ENCODE assay signal across 8 cellular contexts in the genomic region with DNA sequence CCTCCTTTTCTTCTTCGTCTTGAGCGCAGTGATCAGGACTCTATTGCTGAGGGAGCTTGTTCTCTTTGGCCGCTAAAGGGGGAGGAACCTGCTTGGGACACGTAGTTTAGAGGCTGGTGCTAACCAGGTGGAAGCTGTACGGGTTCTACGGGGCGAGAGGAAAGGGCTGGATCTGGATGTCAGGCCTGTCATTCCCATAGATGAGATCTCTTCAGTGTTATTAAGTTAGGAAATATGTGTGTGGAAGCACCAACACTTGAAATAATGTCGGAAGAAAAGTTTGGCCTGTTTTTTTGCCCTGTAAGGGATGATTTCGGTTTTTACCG. TPM values are rescaled to one million over a fixed set of nuclear protein-coding genes. Genes with fewer than 3 reads are reported as not detected.
DNase-seq lines count a peak whose midpoint lies in the region; ATAC-seq and TF ChIP-seq lines count a peak whose summit lies in the region.

No MANE protein-coding gene starts in this region.

- peak; percentile 44 for ATAC-seq in GM21381 (IDR thresholded peaks at IDR 0.05; ENCODE audit: unreplicated experiment)
- peak; percentile 32 for ATAC-seq in HG03571 (IDR thresholded peaks at IDR 0.05; ENCODE audit: unreplicated experiment)

- peak overlapping the region; percentile 100 for H3K4me3 Mint-ChIP-seq in T-helper 2 cell treated with Interferon-gamma antibody and Interleukin-4, amounts not matched to agents 5 μg/mL and 100 μg/mL, for 36 hours
- H3K4me3 Mint-ChIP-seq in type B pancreatic cell, result peak overlapping the region; percentile 99

- H3K4me3 ChIP-seq in endocrine pancreas (ENCODE audit: control insufficient read depth, insufficient read depth, low read length), result peak overlapping the region; percentile 87
- H3K4me3 ChIP-seq in mononuclear cell (ENCODE audit: low read length), result peak overlapping the region; percentile 94

- H3K27ac Mint-ChIP-seq in T-helper 2 cell treated with Interferon-gamma antibody and Interleukin-4, amounts not matched to agents 5 μg/mL and 100 μg/mL, for 36 hours, result peak overlapping the region; percentile 98
- H3K27ac Mint-ChIP-seq in type B pancreatic cell, result peak overlapping the region; percentile 100

- no peaks in the 10 kb centered on the region for H3K9me3 Mint-ChIP-seq in T-helper 2 cell treated with Interferon-gamma antibody and Interleukin-4, amounts not matched to agents 5 μg/mL and 100 μg/mL, for 36 hours
- H3K9me3 Mint-ChIP-seq in type B pancreatic cell, result no peaks in the 10 kb centered on the region

- no peaks in the 10 kb centered on the region for H3K27me3 Mint-ChIP-seq in T-helper 2 cell treated with Interferon-gamma antibody and Interleukin-4, amounts not matched to agents 5 μg/mL and 100 μg/mL, for 36 hours (ENCODE audit: low read depth)
- no peaks in the 10 kb centered on the region for H3K27me3 Mint-ChIP-seq in type B pancreatic cell

- DNase-seq in NCI-H1694 treated with DMSO at 0.1 percent for 48 hours (lab: John Stamatoyannopoulos, UW) (peak; percentile 11), NCI-H1694 (lab: John Stamatoyannopoulos, UW) (no peak), type B pancreatic cell (ENCODE audit: extremely low spot score, unreplicated experiment) (no peak)
- peak; percentile 36 for DNase-seq in T-helper 2 cell treated with Interferon-gamma antibody and Interleukin-4, amounts not matched to agents 5 μg/mL and 100 μg/mL, for 36 hours (ENCODE audit: low spot score)

- no peaks in the 10 kb centered on the region for H3K36me3 ChIP-seq in endocrine pancreas (ENCODE audit: control insufficient read depth, insufficient read depth, low read length)

- H3K9me3 ChIP-seq in endocrine pancreas (ENCODE audit: control insufficient read depth, low read length) (no peaks in the 10 kb centered on the region), mononuclear cell (ENCODE audit: low read depth, low read length) (no peaks in the 10 kb centered on the region)

- TF ChIP-seq CTCF in type B pancreatic cell (conservative IDR thresholded peaks at IDR 0.05), result no peak

- H3K4me1 Mint-ChIP-seq in T-helper 2 cell treated with Interferon-gamma antibody and Interleukin-4, amounts not matched to agents 5 μg/mL and 100 μg/mL, for 36 hours (ENCODE audit: low read depth), result peaks cover 45% of the 10 kb centered on the region
- H3K4me1 Mint-ChIP-seq in type B pancreatic cell (ENCODE audit: unreplicated experiment), result peaks cover 32% of the 10 kb centered on the region

- peaks cover 22% of the 10 kb centered on the region for H3K4me1 ChIP-seq in endocrine pancreas (ENCODE audit: control insufficient read depth, insufficient read depth, low read length)
- peaks cover 34% of the 10 kb centered on the region for H3K4me1 ChIP-seq in mononuclear cell (ENCODE audit: insufficient read depth, low read length)

- H3K27me3 ChIP-seq in endocrine pancreas (ENCODE audit: control insufficient read depth, insufficient read depth, low read length) (no peaks in the 10 kb centered on the region), mononuclear cell (ENCODE audit: insufficient read depth, low read length) (no peaks in the 10 kb centered on the region)

- peak overlapping the region; percentile 97 for H3K9ac ChIP-seq in endocrine pancreas (ENCODE audit: control insufficient read depth, insufficient read depth, low read length)

- H3K36me3 Mint-ChIP-seq in T-helper 2 cell treated with Interferon-gamma antibody and Interleukin-4, amounts not matched to agents 5 μg/mL and 100 μg/mL, for 36 hours (ENCODE audit: low read depth), result peaks cover 54% of the 10 kb centered on the region
- peaks cover 17% of the 10 kb centered on the region for H3K36me3 Mint-ChIP-seq in type B pancreatic cell

RNA-seq across cellular contexts. Expression of gene SRP72, which starts 0.6 kb away (rescaled TPM):
- 104 TPM for total RNA-seq in mononuclear cell
- 87.3 and 108 TPM in 2 replicates for total RNA-seq in type B pancreatic cell (ENCODE audit: low replicate concordance)

RNA-seq across cellular contexts. Expression of gene PAICS, which starts 32.0 kb away (rescaled TPM):
- total RNA-seq in mononuclear cell, result 8.0 TPM
- total RNA-seq in type B pancreatic cell (ENCODE audit: low replicate concordance), result 92.8 and 157 TPM in 2 replicates

RNA-seq across cellular contexts. Expression of gene PPAT, which starts 32.6 kb away (rescaled TPM):
- total RNA-seq in mononuclear cell, result 5.4 TPM
- 20.6 and 37.8 TPM in 2 replicates for total RNA-seq in type B pancreatic cell (ENCODE audit: low replicate concordance)

RNA-seq across cellular contexts. Expression of gene ARL9, which starts 37.5 kb away (rescaled TPM):
- total RNA-seq in mononuclear cell (0.21 TPM), type B pancreatic cell (ENCODE audit: low replicate concordance) (0.74 and 1.1 TPM in 2 replicates)

Comparison
In these comparisons a context has a peak if more than half of its experiments do, and no peak if none do; other contexts are left out.
1. DNase-seq: peak in NCI-H1694 treated with DMSO at 0.1 percent for 48 hours (single experiment) and T-helper 2 cell treated with Interferon-gamma antibody and Interleukin-4, amounts not matched to agents 5 μg/mL and 100 μg/mL, for 36 hours (single experiment); none in NCI-H1694 (single experiment) and type B pancreatic cell (single experiment).
2. RNA of gene PAICS, which starts 32.0 kb away (total RNA-seq): 92.8 to 157 TPM in type B pancreatic cell; 8.0 TPM in mononuclear cell (single experiment); every median in the first group is over 10 times any median in the second.